In the genomic region with DNA sequence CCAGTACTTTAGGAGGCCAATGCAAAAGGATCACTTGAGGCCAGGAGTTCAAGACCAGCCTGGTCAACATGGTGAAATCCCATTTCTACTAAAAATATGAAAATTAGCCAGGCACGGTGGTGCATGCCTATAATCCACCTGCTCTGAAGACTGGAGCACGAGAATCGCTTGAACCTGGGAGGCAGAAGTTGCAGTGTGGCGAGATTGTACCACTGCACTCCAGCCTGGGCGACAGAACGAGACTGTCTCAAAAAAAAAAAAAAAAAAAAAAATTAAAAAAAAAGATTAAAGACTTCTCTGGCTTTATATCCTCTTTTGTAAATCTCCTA, we compare ENCODE assay signal across 9 cellular contexts. TPM values are rescaled to one million over a fixed set of nuclear protein-coding genes. Genes with fewer than 3 reads are reported as not detected.
DNase-seq lines count a peak whose midpoint lies in the region; ATAC-seq and TF ChIP-seq lines count a peak whose summit lies in the region.
"Not testable (repeated sequence)": the region's sequence is repeated elsewhere in the genome, so short reads cannot be mapped to it uniquely, and the experiment has no call there.
"Had no signal": no experiment of that assay in that cellular context is flagged by ENCODE, and none has a peak within 500 bp of the region (broad histone marks: within the 10 kb centered on the region; RNA-seq: fewer than 3 reads in every experiment).

No MANE protein-coding gene starts in this region.

- intact Hi-C loops in body of pancreas (cut with DNase I); heart right ventricle (cut with DNase I): not testable (repeated sequence)

- CTCF ChIA-PET in HEK293 (lab: Yijun Ruan, JAX) = interaction anchor here (0.8 kb wide), 1 partner anchor 68 kb away, joined by 3 read pairs; no protein-coding TSS in a partner anchor

- peaks cover 93% of the 10 kb centered on the region for H3K79me2 ChIP-seq in DOHH2 (ENCODE audit: control insufficient read depth, low read length)
- peaks cover 64% of the 10 kb centered on the region for H3K79me2 ChIP-seq in KMS-11 (ENCODE audit: insufficient read depth, low read depth)
- peaks cover 75% of the 10 kb centered on the region for H3K79me2 ChIP-seq in osteoblast (ENCODE audit: insufficient read depth, low read length)

- H3K4me1 ChIP-seq in DOHH2 (ENCODE audit: control insufficient read depth, low read length) (peaks cover 65% of the 10 kb centered on the region), KMS-11 (ENCODE audit: low read depth, poor library complexity, severe bottlenecking) (peaks cover 74% of the 10 kb centered on the region), body of pancreas (peaks cover 57% of the 10 kb centered on the region), heart right ventricle (peaks cover 0 to 38% (median 20%) of the 10 kb centered on the region in 9 donors), osteoblast (ENCODE audit: insufficient read depth, low read length) (peaks cover 34% of the 10 kb centered on the region)
- not testable (repeated sequence) for H3K4me1 ChIP-seq in HEK293 (ENCODE audit: control insufficient read depth, insufficient read depth, low read length)

- H3K27ac ChIP-seq in DOHH2 (ENCODE audit: low read depth, low read length) (peak overlapping the region; percentile 95), KMS-11 (peak overlapping the region; percentile 97), body of pancreas (peak overlapping the region in 3 of 4 donors; percentile 52 to 75 (median 74)), heart right ventricle (peak overlapping the region in 9 of 10 donors; percentile 12 to 88 (median 70)), osteoblast (ENCODE audit: low read depth, low read length) (peak overlapping the region; percentile 93), temporal lobe (ENCODE audit: low read depth, low read length) (peak overlapping the region; percentile 63)
- not testable (repeated sequence) for H3K27ac ChIP-seq in HEK293 (ENCODE audit: extremely low read depth, low read depth, low read length)

- H3K4me3 ChIP-seq in DOHH2 (ENCODE audit: low read length) = peak overlapping the region; percentile 74
- H3K4me3 ChIP-seq in HEK293 (ENCODE audit: low read depth, low read length); KMS-11 (IDR thresholded peaks at IDR 0.05; ENCODE audit: insufficient read depth, low read depth, low read length); body of pancreas: not testable (repeated sequence)
- peak overlapping the region in 7 of 10 donors; percentile 15 to 45 (median 38) for H3K4me3 ChIP-seq in heart right ventricle
- peak overlapping the region; percentile 64 for H3K4me3 ChIP-seq in osteoblast (ENCODE audit: insufficient read depth, low read length)

- H3K9me2 ChIP-seq in DOHH2 (replicated peaks; ENCODE audit: control insufficient read depth, low read length) = not testable (repeated sequence)

- not testable (repeated sequence) for TF ChIP-seq CTCF in DOHH2 (IDR thresholded peaks at IDR 0.05; ENCODE audit: low read depth, low read length, poor library complexity, severe bottlenecking); HEK293 (tag by site-specific recombination; IDR thresholded peaks at IDR 0.05); KMS-11 (conservative IDR thresholded peaks at IDR 0.05; ENCODE audit: low read depth, low read length); body of pancreas (IDR thresholded peaks at IDR 0.05); heart right ventricle (IDR thresholded peaks at IDR 0.05); osteoblast (IDR thresholded peaks at IDR 0.05; ENCODE audit: extremely low read depth, low read depth, low read length)

- peaks cover 35% of the 10 kb centered on the region for H3F3A ChIP-seq in DOHH2 (ENCODE audit: control insufficient read depth, insufficient read depth)

- TF ChIP-seq POLR2A in body of pancreas (IDR thresholded peaks at IDR 0.05) = not testable (repeated sequence)

- not testable (repeated sequence) for H3K9me3 ChIP-seq in DOHH2 (ENCODE audit: control insufficient read depth, insufficient read depth, low read length); HEK293 (ENCODE audit: control insufficient read depth, insufficient read depth, low read depth, low read length); body of pancreas; osteoblast (ENCODE audit: low read depth, low read length)
- peaks cover 0 to 14% (median 0%) of the 10 kb centered on the region in 11 donors for H3K9me3 ChIP-seq in heart right ventricle

- H4K20me1 ChIP-seq in DOHH2 (ENCODE audit: control insufficient read depth, insufficient read depth, low read depth, low read length); KMS-11 (ENCODE audit: insufficient read depth); osteoblast (ENCODE audit: insufficient read depth, low read length): not testable (repeated sequence)

- H3K36me3 ChIP-seq in DOHH2 (ENCODE audit: control insufficient read depth, low read length) = peaks cover 71% of the 10 kb centered on the region
- peaks cover 7 to 26% of the 10 kb centered on the region in 2 experiments for H3K36me3 ChIP-seq in HEK293 (ENCODE audit: control insufficient read depth in 2 of 2, insufficient read depth in 1 of 2, low read length in 2 of 2)
- not testable (repeated sequence) for H3K36me3 ChIP-seq in KMS-11 (ENCODE audit: insufficient read depth); body of pancreas (replicated peaks in 1 of 2; ENCODE audit: insufficient read depth in 1 of 2, low read depth in 2 of 2); osteoblast (ENCODE audit: insufficient read depth, low read length)
- peaks cover 0 to 30% (median 10%) of the 10 kb centered on the region in 9 donors for H3K36me3 ChIP-seq in heart right ventricle

- not testable (repeated sequence) for ATAC-seq in body of pancreas
- peak in 1 of 8 donors; percentile 13 for ATAC-seq in heart right ventricle

- POLR2A ChIA-PET in HEK293 (lab: Yijun Ruan, JAX) = not testable (repeated sequence)

- WGBS in body of pancreas, 2 donors = 57 to 72% methylated on average over 6 of the region's 6 CpGs
- WGBS in heart right ventricle, 2 donors = 52 to 71% methylated on average over 6 of the region's 6 CpGs

- peak overlapping the region; percentile 30; the same call in 1 of the 2 replicates for H3K9ac ChIP-seq in KMS-11

- H3K4me2 ChIP-seq in DOHH2 (ENCODE audit: low read length) (peak overlapping the region; percentile 97), KMS-11 (peak overlapping the region; percentile 97), osteoblast (ENCODE audit: insufficient read depth, low read length) (peak overlapping the region; percentile 90)

- H2AFZ ChIP-seq in KMS-11 (ENCODE audit: low read depth); osteoblast (ENCODE audit: low read length): not testable (repeated sequence)

- peak; percentile 29 to 42 for DNase-seq in activated CD4-positive, alpha-beta T cell treated with anti-CD3 and anti-CD28 coated beads, Interleukin-2, amount 50 U/mL, for 4 hours
- DNase-seq in body of pancreas; heart right ventricle; osteoblast (ENCODE audit: insufficient read length, low spot score, missing footprints): not testable (repeated sequence)

- not testable (repeated sequence) for H3K27me3 ChIP-seq in DOHH2 (ENCODE audit: control insufficient read depth, low read length); KMS-11 (ENCODE audit: insufficient read depth, low read depth); body of pancreas; heart right ventricle; osteoblast (ENCODE audit: insufficient read depth, low read length)

TF ChIP-seq in HEK293, 187 proteins besides CTCF, POLR2A, EP300 and RAD21:
- TF ChIP-seq, protein P1, sequence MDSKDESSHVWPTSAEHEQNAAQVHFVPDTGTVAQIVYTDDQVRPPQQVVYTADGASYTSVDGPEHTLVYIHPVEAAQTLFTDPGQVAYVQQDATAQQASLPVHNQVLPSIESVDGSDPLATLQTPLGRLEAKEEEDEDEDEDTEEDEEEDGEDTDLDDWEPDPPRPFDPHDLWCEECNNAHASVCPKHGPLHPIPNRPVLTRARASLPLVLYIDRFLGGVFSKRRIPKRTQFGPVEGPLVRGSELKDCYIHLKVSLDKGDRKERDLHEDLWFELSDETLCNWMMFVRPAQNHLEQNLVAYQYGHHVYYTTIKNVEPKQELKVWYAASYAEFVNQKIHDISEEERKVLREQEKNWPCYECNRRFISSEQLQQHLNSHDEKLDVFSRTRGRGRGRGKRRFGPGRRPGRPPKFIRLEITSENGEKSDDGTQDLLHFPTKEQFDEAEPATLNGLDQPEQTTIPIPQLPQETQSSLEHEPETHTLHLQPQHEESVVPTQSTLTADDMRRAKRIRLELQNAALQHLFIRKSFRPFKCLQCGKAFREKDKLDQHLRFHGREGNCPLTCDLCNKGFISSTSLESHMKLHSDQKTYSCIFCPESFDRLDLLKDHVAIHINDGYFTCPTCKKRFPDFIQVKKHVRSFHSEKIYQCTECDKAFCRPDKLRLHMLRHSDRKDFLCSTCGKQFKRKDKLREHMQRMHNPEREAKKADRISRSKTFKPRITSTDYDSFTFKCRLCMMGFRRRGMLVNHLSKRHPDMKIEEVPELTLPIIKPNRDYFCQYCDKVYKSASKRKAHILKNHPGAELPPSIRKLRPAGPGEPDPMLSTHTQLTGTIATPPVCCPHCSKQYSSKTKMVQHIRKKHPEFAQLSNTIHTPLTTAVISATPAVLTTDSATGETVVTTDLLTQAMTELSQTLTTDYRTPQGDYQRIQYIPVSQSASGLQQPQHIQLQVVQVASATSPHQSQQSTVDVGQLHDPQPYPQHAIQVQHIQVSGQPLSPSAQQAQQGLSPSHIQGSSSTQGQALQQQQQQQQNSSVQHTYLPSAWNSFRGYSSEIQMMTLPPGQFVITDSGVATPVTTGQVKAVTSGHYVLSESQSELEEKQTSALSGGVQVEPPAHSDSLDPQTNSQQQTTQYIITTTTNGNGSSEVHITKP (tag by site-specific recombination; IDR thresholded peaks at IDR 0.05) = peak; percentile 62

RNA-seq across cellular contexts. Expression of a gene that starts 13.0 kb away (rescaled TPM):
- total RNA-seq in body of pancreas (10 to 100 TPM; 30.9 to 46.8 TPM), heart right ventricle (10 to 100 TPM; 18.4 to 31.0 (median 24.8) TPM), osteoblast (49.9 and 54.5 TPM in 2 replicates), temporal lobe (35.7 TPM)
- polyA plus RNA-seq in heart right ventricle = 1 to 10 TPM; 5.7 to 9.5 TPM

RNA-seq across cellular contexts. Expression of a gene that starts 53.6 kb away (rescaled TPM):
- total RNA-seq in body of pancreas (1 to 10 TPM; 2.1 to 3.6 TPM), heart right ventricle (under 1 TPM in 6 of 10 donors, not detected in 4; 0.08 to 0.53 (median 0.24) TPM), osteoblast (not detected in 2 replicates), temporal lobe (0.25 TPM)
- polyA plus RNA-seq in heart right ventricle = under 1 TPM; 0.19 to 0.29 TPM
- total RNA-seq: H1 had no signal
